22 cellular contexts compared by ENCODE assay signal in the genomic region with DNA sequence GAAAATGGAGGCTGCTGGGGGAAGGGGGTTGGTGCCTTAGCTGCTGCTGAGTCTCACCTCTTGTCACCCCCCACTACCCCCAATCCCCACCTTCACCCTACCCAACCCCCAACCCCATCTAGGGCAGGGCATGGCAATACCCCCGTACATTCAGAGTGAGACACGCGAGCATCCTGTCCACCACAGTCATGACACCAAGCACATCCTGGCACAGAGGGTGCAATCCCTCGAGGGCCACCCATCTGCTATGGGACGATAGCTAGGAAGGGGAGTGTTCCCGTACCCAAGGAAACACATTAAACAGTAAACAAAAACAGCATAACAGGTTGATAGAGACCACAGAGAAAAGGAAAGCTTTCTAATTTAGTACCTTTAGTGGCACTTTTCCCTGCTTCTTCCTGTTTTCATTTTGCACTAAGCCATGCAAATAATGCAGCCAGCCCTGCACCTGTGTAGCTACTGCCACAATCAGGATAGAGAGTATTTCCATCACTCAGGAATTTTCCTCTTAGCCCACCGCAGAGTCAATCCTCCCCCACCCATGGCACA. TPM values are rescaled to one million over a fixed set of nuclear protein-coding genes. Genes with fewer than 3 reads are reported as not detected.
A peak's percentile ranks its signal among the peaks of the same experiment; 100 is the strongest.
DNase-seq lines count a peak whose midpoint lies in the region; ATAC-seq and TF ChIP-seq lines count a peak whose summit lies in the region.
"Had no signal": no experiment of that assay in that cellular context is flagged by ENCODE, and none has a peak within 500 bp of the region (broad histone marks: within the 10 kb centered on the region; RNA-seq: fewer than 3 reads in every experiment).

No MANE protein-coding gene starts in this region.

- H3K27ac Mint-ChIP-seq in activated CD8-positive, alpha-beta T cell treated with anti-CD3 and anti-CD28 coated beads for 36 hours, result no peak overlapping the region
- H3K27ac Mint-ChIP-seq in activated CD8-positive, alpha-beta T cell treated with anti-CD3 and anti-CD28 coated beads, Interleukin-2, amount 10 ng/mL, durations not matched to agents 7 days and 5 days, result no peak overlapping the region
- peak overlapping the region; percentile 84 for H3K27ac Mint-ChIP-seq in effector memory CD8-positive, alpha-beta T cell
- peak overlapping the region; percentile 65 for H3K27ac Mint-ChIP-seq in stimulated activated memory B cell treated with anti-CD40 and anti-IgM and Interleukin-4, amounts not matched to agents 10 μg/mL and 1 μg/mL and 100 μg/mL, for 72 hours
- H3K27ac Mint-ChIP-seq in CD14-positive monocyte, result no peak overlapping the region
- H3K27ac Mint-ChIP-seq: activated naive CD8-positive, alpha-beta T cell treated with anti-CD3 and anti-CD28 coated beads for 36 hours had no signal

- CTCF ChIA-PET in activated CD8-positive, alpha-beta T cell treated with anti-CD3 and anti-CD28 coated beads for 36 hours (lab: Charles Lee), result interaction anchor here (0.6 to 1.1 kb wide), 3 partner anchors 20 to 202 kb away, joined by 3 to 4 read pairs (median 3); no protein-coding TSS in a partner anchor
- CTCF ChIA-PET in activated CD8-positive, alpha-beta T cell treated with anti-CD3 and anti-CD28 coated beads, Interleukin-2, amount 10 ng/mL, durations not matched to agents 7 days and 5 days (lab: Charles Lee), result interaction anchor here (1.2 to 1.7 kb wide), 2 partner anchors 124 to 144 kb away, joined by 4 to 5 read pairs; no protein-coding TSS in a partner anchor

- peak; percentile 16 for DNase-seq in activated CD8-positive, alpha-beta T cell treated with anti-CD3 and anti-CD28 coated beads for 36 hours
- no peak for DNase-seq in activated CD8-positive, alpha-beta T cell treated with anti-CD3 and anti-CD28 coated beads, Interleukin-2, amount 10 ng/mL, durations not matched to agents 7 days and 5 days
- DNase-seq in KBM-7 (peak; percentile 19), CD14-positive monocyte (ENCODE audit: low spot score) (no peak), DMS 273 treated with DMSO at 0.1 percent for 48 hours (lab: John Stamatoyannopoulos, UW) (no peak)
- DNase-seq in effector memory CD8-positive, alpha-beta T cell, result no peak
- DNase-seq: activated naive CD8-positive, alpha-beta T cell treated with anti-CD3 and anti-CD28 coated beads for 36 hours; activated T-cell treated with anti-CD3 and anti-CD28 coated beads, Interleukin-2, amount 50 U/mL, for 1 hour; colonic mucosa; DMS79 treated with DMSO at 0.1 percent for 48 hours; foreskin keratinocyte; Kasumi-1; kidney glomerular epithelial cell; NCI-H1417 treated with DMSO at 0.1 percent for 48 hours; NCI-H82; nucleus accumbens; stimulated activated naive CD4-positive, alpha-beta T cell treated with Interleukin-2 at 50 U/mL for 16 hours; T1000; upper lobe of left lung had no signal

- in situ Hi-C loops in KBM-7 (cut with MboI; ENCODE audit: low pct_unique_long_range_greater_than_20kb, low sequenced_read_pairs), result no loop called here

- no peak overlapping the region for H3K4me3 Mint-ChIP-seq in activated CD8-positive, alpha-beta T cell treated with anti-CD3 and anti-CD28 coated beads for 36 hours
- no peak overlapping the region for H3K4me3 Mint-ChIP-seq in activated CD8-positive, alpha-beta T cell treated with anti-CD3 and anti-CD28 coated beads, Interleukin-2, amount 10 ng/mL, durations not matched to agents 7 days and 5 days
- peak overlapping the region in 1 of 2 donors; percentile 54 for H3K4me3 Mint-ChIP-seq in effector memory CD8-positive, alpha-beta T cell
- peak overlapping the region; percentile 49 for H3K4me3 Mint-ChIP-seq in stimulated activated memory B cell treated with anti-CD40 and anti-IgM and Interleukin-4, amounts not matched to agents 10 μg/mL and 1 μg/mL and 100 μg/mL, for 72 hours
- peak overlapping the region in 1 of 2 donors; percentile 14 for H3K4me3 Mint-ChIP-seq in CD14-positive monocyte

- H3K36me3 Mint-ChIP-seq in activated CD8-positive, alpha-beta T cell treated with anti-CD3 and anti-CD28 coated beads for 36 hours (ENCODE audit: low read depth), result no peaks in the 10 kb centered on the region
- H3K36me3 Mint-ChIP-seq in activated CD8-positive, alpha-beta T cell treated with anti-CD3 and anti-CD28 coated beads, Interleukin-2, amount 10 ng/mL, durations not matched to agents 7 days and 5 days (ENCODE audit: low read depth), result no peaks in the 10 kb centered on the region
- H3K36me3 Mint-ChIP-seq in effector memory CD8-positive, alpha-beta T cell (ENCODE audit: insufficient read depth), result peaks cover 18% of the 10 kb centered on the region
- no peaks in the 10 kb centered on the region for H3K36me3 Mint-ChIP-seq in stimulated activated memory B cell treated with anti-CD40 and anti-IgM and Interleukin-4, amounts not matched to agents 10 μg/mL and 1 μg/mL and 100 μg/mL, for 72 hours
- H3K36me3 Mint-ChIP-seq in CD14-positive monocyte, result peaks cover 0 to 8% of the 10 kb centered on the region in 2 donors
- H3K36me3 Mint-ChIP-seq: activated naive CD8-positive, alpha-beta T cell treated with anti-CD3 and anti-CD28 coated beads for 36 hours had no signal

- H3K27me3 Mint-ChIP-seq in activated CD8-positive, alpha-beta T cell treated with anti-CD3 and anti-CD28 coated beads for 36 hours, result no peaks in the 10 kb centered on the region
- H3K27me3 Mint-ChIP-seq in activated CD8-positive, alpha-beta T cell treated with anti-CD3 and anti-CD28 coated beads, Interleukin-2, amount 10 ng/mL, durations not matched to agents 7 days and 5 days (ENCODE audit: low read depth), result peaks cover 5% of the 10 kb centered on the region
- H3K27me3 Mint-ChIP-seq in effector memory CD8-positive, alpha-beta T cell, result no peaks in the 10 kb centered on the region
- H3K27me3 Mint-ChIP-seq in stimulated activated memory B cell treated with anti-CD40 and anti-IgM and Interleukin-4, amounts not matched to agents 10 μg/mL and 1 μg/mL and 100 μg/mL, for 72 hours, result no peaks in the 10 kb centered on the region
- H3K27me3 Mint-ChIP-seq in CD14-positive monocyte (ENCODE audit: low read depth in 3 of 3), result peaks cover 24 to 32% (median 27%) of the 10 kb centered on the region in 3 donors
- H3K27me3 Mint-ChIP-seq: activated naive CD8-positive, alpha-beta T cell treated with anti-CD3 and anti-CD28 coated beads for 36 hours had no signal

- no peak for ATAC-seq in activated CD8-positive, alpha-beta T cell treated with anti-CD3 and anti-CD28 coated beads for 36 hours
- ATAC-seq in activated CD8-positive, alpha-beta T cell treated with anti-CD3 and anti-CD28 coated beads, Interleukin-2, amount 10 ng/mL, durations not matched to agents 7 days and 5 days, result no peak
- ATAC-seq in effector memory CD8-positive, alpha-beta T cell (replicated peaks), result no peak
- no peak for ATAC-seq in stimulated activated memory B cell treated with anti-CD40 and anti-IgM and Interleukin-4, amounts not matched to agents 10 μg/mL and 1 μg/mL and 100 μg/mL, for 72 hours
- no peak for ATAC-seq in HG02885 (IDR thresholded peaks at IDR 0.05; ENCODE audit: poor library complexity, unreplicated experiment)
- ATAC-seq: foreskin keratinocyte, Panc1 had no signal

- intact Hi-C loops in activated CD8-positive, alpha-beta T cell treated with anti-CD3 and anti-CD28 coated beads for 36 hours (cut with micrococcal nuclease), result loop anchor here (10.0 kb wide), 1 partner anchor 115 kb away; the partner anchor contains the start of gene NRF1
- intact Hi-C loops in CD14-positive monocyte (cut with micrococcal nuclease), result loop anchor here in 1 of 2 donors (10.0 kb wide), 1 partner anchor 115 kb away; the partner anchor contains the start of gene NRF1

- peaks cover 20% of the 10 kb centered on the region for H3K4me1 Mint-ChIP-seq in activated CD8-positive, alpha-beta T cell treated with anti-CD3 and anti-CD28 coated beads for 36 hours (ENCODE audit: low read depth)
- H3K4me1 Mint-ChIP-seq in activated CD8-positive, alpha-beta T cell treated with anti-CD3 and anti-CD28 coated beads, Interleukin-2, amount 10 ng/mL, durations not matched to agents 7 days and 5 days (ENCODE audit: low read depth), result peaks cover 37% of the 10 kb centered on the region
- H3K4me1 Mint-ChIP-seq in effector memory CD8-positive, alpha-beta T cell (ENCODE audit: low read depth in 2 of 2), result peaks cover 23 to 27% of the 10 kb centered on the region in 2 donors
- H3K4me1 Mint-ChIP-seq in stimulated activated memory B cell treated with anti-CD40 and anti-IgM and Interleukin-4, amounts not matched to agents 10 μg/mL and 1 μg/mL and 100 μg/mL, for 72 hours, result peaks cover 54% of the 10 kb centered on the region
- H3K4me1 Mint-ChIP-seq in CD14-positive monocyte, result peaks cover 15% of the 10 kb centered on the region

- H3K9me3 Mint-ChIP-seq in activated CD8-positive, alpha-beta T cell treated with anti-CD3 and anti-CD28 coated beads for 36 hours, result no peaks in the 10 kb centered on the region
- H3K9me3 Mint-ChIP-seq in activated CD8-positive, alpha-beta T cell treated with anti-CD3 and anti-CD28 coated beads, Interleukin-2, amount 10 ng/mL, durations not matched to agents 7 days and 5 days (ENCODE audit: insufficient read depth), result no peaks in the 10 kb centered on the region
- H3K9me3 Mint-ChIP-seq in effector memory CD8-positive, alpha-beta T cell, result no peaks in the 10 kb centered on the region
- H3K9me3 Mint-ChIP-seq in stimulated activated memory B cell treated with anti-CD40 and anti-IgM and Interleukin-4, amounts not matched to agents 10 μg/mL and 1 μg/mL and 100 μg/mL, for 72 hours, result no peaks in the 10 kb centered on the region
- H3K9me3 Mint-ChIP-seq in CD14-positive monocyte, result peaks cover 0 to 5% (median 0%) of the 10 kb centered on the region in 7 donors
- H3K9me3 Mint-ChIP-seq: activated naive CD8-positive, alpha-beta T cell treated with anti-CD3 and anti-CD28 coated beads for 36 hours had no signal

- POLR2A ChIA-PET in activated CD8-positive, alpha-beta T cell treated with anti-CD3 and anti-CD28 coated beads for 36 hours (lab: Charles Lee), result no interaction called here
- POLR2A ChIA-PET in activated CD8-positive, alpha-beta T cell treated with anti-CD3 and anti-CD28 coated beads, Interleukin-2, amount 10 ng/mL, durations not matched to agents 7 days and 5 days (lab: Charles Lee), result interaction anchor here (0.6 to 1.3 kb wide), 2 partner anchors 66 to 113 kb away, joined by 3 read pairs; partner anchors contain the start of gene STRIP2

- TF ChIP-seq CTCF in activated CD8-positive, alpha-beta T cell treated with anti-CD3 and anti-CD28 coated beads for 36 hours (IDR thresholded peaks at IDR 0.05), result no peak
- no peak for TF ChIP-seq CTCF in CD14-positive monocyte (IDR thresholded peaks at IDR 0.05)

RNA-seq across cellular contexts. Expression of gene SMKR1, which starts 2.3 kb away (rescaled TPM):
- 1 to 10 TPM; 2.6 to 3.6 TPM for total RNA-seq in activated CD8-positive, alpha-beta T cell treated with anti-CD3 and anti-CD28 coated beads for 36 hours
- 1 to 10 TPM; 1.3 to 1.6 TPM for total RNA-seq in activated CD8-positive, alpha-beta T cell treated with anti-CD3 and anti-CD28 coated beads, Interleukin-2, amount 10 ng/mL, durations not matched to agents 7 days and 5 days
- polyA plus RNA-seq in CD14-positive monocyte, result not detected

Comparison
In these comparisons a context has a peak if more than half of its experiments do, and no peak if none do; other contexts are left out.
1. DNase-seq: peak in activated CD8-positive, alpha-beta T cell treated with anti-CD3 and anti-CD28 coated beads for 36 hours (single experiment) and KBM-7 (single experiment); none in activated CD8-positive, alpha-beta T cell treated with anti-CD3 and anti-CD28 coated beads, Interleukin-2, amount 10 ng/mL, durations not matched to agents 7 days and 5 days (single experiment), effector memory CD8-positive, alpha-beta T cell (0 of 3), CD14-positive monocyte (single experiment) and DMS 273 treated with DMSO at 0.1 percent for 48 hours (single experiment).
2. H3K27ac Mint-ChIP-seq: peak in effector memory CD8-positive, alpha-beta T cell (2 of 2) and stimulated activated memory B cell treated with anti-CD40 and anti-IgM and Interleukin-4, amounts not matched to agents 10 μg/mL and 1 μg/mL and 100 μg/mL, for 72 hours (single experiment); none in activated CD8-positive, alpha-beta T cell treated with anti-CD3 and anti-CD28 coated beads for 36 hours (single experiment), activated CD8-positive, alpha-beta T cell treated with anti-CD3 and anti-CD28 coated beads, Interleukin-2, amount 10 ng/mL, durations not matched to agents 7 days and 5 days (single experiment) and CD14-positive monocyte (0 of 7).